ENCODE assay signal across 8 cellular contexts in the genomic region with DNA sequence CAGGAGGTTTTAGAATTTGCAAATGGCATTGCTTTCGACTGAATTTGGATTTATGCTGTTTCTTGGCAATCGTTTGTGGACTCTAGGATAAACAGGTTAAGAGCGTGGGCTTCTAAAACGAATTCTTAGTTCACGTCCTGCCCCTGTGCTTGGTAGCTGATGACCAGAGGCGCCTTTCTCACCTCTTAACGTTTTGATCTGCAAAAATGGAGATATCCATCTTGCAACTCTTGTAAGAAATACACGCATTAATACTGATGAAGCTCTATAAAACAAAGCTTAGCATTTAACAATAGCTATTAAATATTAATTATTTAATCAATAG. TPM values are rescaled to one million over a fixed set of nuclear protein-coding genes. Genes with fewer than 3 reads are reported as not detected.
DNase-seq lines count a peak whose midpoint lies in the region; ATAC-seq and TF ChIP-seq lines count a peak whose summit lies in the region.

No MANE protein-coding gene starts in this region.

- H3K27ac ChIP-seq in RWPE2 (ENCODE audit: poor library complexity, severe bottlenecking) (peak overlapping the region; percentile 47), esophagus squamous epithelium (peak overlapping the region; percentile 91 to 96 (median 94)), rectal smooth muscle tissue (ENCODE audit: low read depth, low read length) (peak overlapping the region; percentile 94)

- H3K9ac ChIP-seq in rectal smooth muscle tissue (ENCODE audit: low read length): no peak overlapping the region

- H3K27me3 ChIP-seq in RWPE2 (ENCODE audit: insufficient read depth, poor library complexity, severe bottlenecking): no peaks in the 10 kb centered on the region
- H3K27me3 ChIP-seq in esophagus squamous epithelium: no peaks in the 10 kb centered on the region
- no peaks in the 10 kb centered on the region for H3K27me3 ChIP-seq in rectal smooth muscle tissue (ENCODE audit: control insufficient read depth, insufficient read depth, low read length)

- H3K4me3 ChIP-seq in GM08714 (ENCODE audit: low read length) (peak overlapping the region; percentile 87), RWPE2 (ENCODE audit: severe bottlenecking) (peak overlapping the region; percentile 93), esophagus squamous epithelium (peak overlapping the region; percentile 81 to 96 (median 90)), rectal smooth muscle tissue (ENCODE audit: low read length) (peak overlapping the region; percentile 76)

- TF ChIP-seq CTCF in RWPE2 (IDR thresholded peaks at IDR 0.05; ENCODE audit: poor library complexity, severe bottlenecking) (no peak), esophagus squamous epithelium (IDR thresholded peaks at IDR 0.05) (no peak), GM20000 (IDR thresholded peaks at IDR 0.05; ENCODE audit: extremely low read depth, missing control alignments) (no peak)

- intact Hi-C loops in esophagus squamous epithelium (cut with DNase I): no loop called here

- ATAC-seq in RWPE2 (ENCODE audit: low read depth) (no peak), GM21447 (IDR thresholded peaks at IDR 0.05; ENCODE audit: unreplicated experiment) (no peak)

- no peak for TF ChIP-seq POLR2A in esophagus squamous epithelium (IDR thresholded peaks at IDR 0.05)

- peaks cover 28% of the 10 kb centered on the region for H3K4me1 ChIP-seq in RWPE2 (ENCODE audit: insufficient read depth, poor library complexity, severe bottlenecking)
- peaks cover 5 to 70% (median 26%) of the 10 kb centered on the region in 3 donors for H3K4me1 ChIP-seq in esophagus squamous epithelium
- peaks cover 21% of the 10 kb centered on the region for H3K4me1 ChIP-seq in rectal smooth muscle tissue (ENCODE audit: control insufficient read depth, insufficient read depth, low read length)

- H3K36me3 ChIP-seq in RWPE2 (ENCODE audit: low read depth) (no peaks in the 10 kb centered on the region), esophagus squamous epithelium (no peaks in the 10 kb centered on the region), rectal smooth muscle tissue (ENCODE audit: control insufficient read depth, insufficient read depth, low read length) (no peaks in the 10 kb centered on the region)

- H3K9me3 ChIP-seq in RWPE2 (ENCODE audit: severe bottlenecking): no peaks in the 10 kb centered on the region
- H3K9me3 ChIP-seq in esophagus squamous epithelium: no peaks in the 10 kb centered on the region

- 26 to 30% methylated on average over 8 of the region's 8 CpGs for WGBS in esophagus squamous epithelium, 2 donors

- no peak for DNase-seq in RWPE2 (ENCODE audit: low spot score)
- no peak for DNase-seq in esophagus squamous epithelium (lab: John Stamatoyannopoulos, UW)
- no peak for DNase-seq in NCI-H1694 (lab: John Stamatoyannopoulos, UW)
- DNase-seq in GM20000 (ENCODE audit: low spot score): no peak
- DNase-seq in effector CD8-positive, alpha-beta T cell (lab: John Stamatoyannopoulos, UW): no peak

RNA-seq across cellular contexts. Expression of gene KATNAL1, which starts 0.6 kb away (rescaled TPM):
- 10 to 100 TPM in 1 of 4 donors, 1 to 10 TPM in 3; 1.4 to 13.4 (median 6.2) TPM for total RNA-seq in esophagus squamous epithelium
